15 cellular contexts compared by ENCODE assay signal in the genomic region with DNA sequence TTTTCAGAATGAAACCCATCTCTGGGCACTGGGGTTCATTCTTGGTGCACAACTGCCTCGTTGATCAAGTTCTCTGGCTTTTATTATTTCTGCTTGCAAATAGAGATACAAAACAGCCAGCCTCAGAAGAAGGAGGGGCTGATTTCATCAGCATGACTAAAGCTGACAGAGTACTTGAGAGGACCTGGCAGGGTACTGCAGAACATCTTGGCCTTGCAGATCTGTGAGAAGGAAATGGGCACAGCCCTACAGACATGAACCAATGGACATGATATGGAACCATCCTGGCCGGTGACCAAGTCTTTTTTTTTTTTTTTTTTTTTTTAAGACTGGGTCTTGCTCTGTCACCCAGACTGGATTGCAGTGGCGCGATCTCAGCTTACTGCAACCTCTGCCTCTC.
DNase-seq lines count a peak whose midpoint lies in the region; ATAC-seq and TF ChIP-seq lines count a peak whose summit lies in the region.
"Had no signal": no experiment of that assay in that cellular context is flagged by ENCODE, and none has a peak within 500 bp of the region (broad histone marks: within the 10 kb centered on the region; RNA-seq: fewer than 3 reads in every experiment).

No MANE protein-coding gene starts in this region.

- DNase-seq in AG20443 (ENCODE audit: low spot score) (peak; percentile 70), HUDEP-2 (lab: John Stamatoyannopoulos, UW; ENCODE audit: unreplicated experiment in 76 of 76) (peak in 73 of 76 experiments; percentile 13 to 98 (median 80)), cardiac fibroblast (ENCODE audit: low read depth in 2 of 2) (peak; percentile 72 to 73), left lung (no peak), NCI-H69 (lab: John Stamatoyannopoulos, UW) (no peak), iPS-NIHi7 (ENCODE audit: extremely low spot score) (no peak)
- DNase-seq in activated CD4-positive, CD25-positive, alpha-beta regulatory T cell (lab: John Stamatoyannopoulos, UW), result no peak
- DNase-seq: activated CD4-positive, alpha-beta T cell treated with anti-CD3 and anti-CD28 coated beads for 4 hours; activated T-cell treated with anti-CD3 and anti-CD28 coated beads, Interleukin-2, amount 50 U/mL, for 48 hours; amniotic stem cell; CD4-positive, CD25-positive, alpha-beta regulatory T cell; Karpas-422; stimulated activated CD4-positive, alpha-beta T cell treated with anti-CD3 and anti-CD28 coated beads, Interleukin-4, amount 100 ng/mL, for 4 hours; stimulated activated naive CD4-positive, alpha-beta T cell had no signal

- ATAC-seq in left lung (peak; percentile 77), GM21528 (IDR thresholded peaks at IDR 0.05; ENCODE audit: low FRiP score, unreplicated experiment) (no peak)

- H3K4me3 ChIP-seq in cardiac fibroblast (replicated peaks in 1 of 2; ENCODE audit: low read depth in 2 of 2, low read length in 2 of 2), result no peak overlapping the region
- no peak overlapping the region for H3K4me3 ChIP-seq in left lung

- no peaks in the 10 kb centered on the region for H3K27me3 ChIP-seq in left lung

- no peaks in the 10 kb centered on the region for H3K4me1 ChIP-seq in left lung

- no peak overlapping the region for H3K27ac ChIP-seq in left lung

- peaks cover 0 to 1% of the 10 kb centered on the region in 2 donors for H3K36me3 ChIP-seq in left lung

- intact Hi-C loops in left lung (cut with DNase I), result no loop called here

- H3K9me3 ChIP-seq in left lung, result no peaks in the 10 kb centered on the region

- TF ChIP-seq CTCF in cardiac fibroblast (IDR thresholded peaks at IDR 0.05; ENCODE audit: low read depth, low read length), result no peak
- TF ChIP-seq CTCF in left lung (IDR thresholded peaks at IDR 0.05), result no peak

Comparison
In these comparisons a context has a peak if more than half of its experiments do, and no peak if none do; other contexts are left out.
1. DNase-seq: peak in AG20443 (single experiment), HUDEP-2 (73 of 76) and cardiac fibroblast (2 of 2); none in left lung (0 of 2), NCI-H69 (single experiment), activated CD4-positive, CD25-positive, alpha-beta regulatory T cell (0 of 4) and iPS-NIHi7 (single experiment).